ENCODE assay signal across 10 cellular contexts in genomic region chr3:55514962-55515361, GRCh38.
"Had no signal": no experiment of that assay in that cellular context is flagged by ENCODE, and none has a peak within 500 bp of the region (broad histone marks: within the 10 kb centered on the region; RNA-seq: fewer than 3 reads in every experiment).

No MANE protein-coding gene starts in this region.

- H3K9me3 ChIP-seq: HAP-1 had no signal

- H3K4me3 Mint-ChIP-seq: HFFc6 had no signal

- H3K27ac Mint-ChIP-seq: HFFc6 had no signal

- ATAC-seq: HCT116, K562 had no signal

- H3K9me3 Mint-ChIP-seq: HFFc6 had no signal

- FAIRE-seq: K562 had no signal

- H3K4me3 ChIP-seq: GM23248, HAP-1, K562 had no signal

- H3K36me3 ChIP-seq: HAP-1 had no signal

- DNase-seq: GM23248, GOT3, H7, HFFc6, IMR-90, KG1 had no signal

- H3K27ac ChIP-seq: GM23248, HL-60 had no signal
